In genomic region chr12:105167346-105167745, GRCh38 we compare ENCODE assay signal across 22 cellular contexts.
"Had no signal": no experiment of that assay in that cellular context is flagged by ENCODE, and none has a peak within 500 bp of the region (broad histone marks: within the 10 kb centered on the region; RNA-seq: fewer than 3 reads in every experiment).

No MANE protein-coding gene starts in this region.

- H3K27me3 ChIP-seq: foreskin keratinocyte, spleen, upper lobe of left lung had no signal

- H3K4me3 ChIP-seq: lower lobe of right lung, spleen, thoracic aorta, upper lobe of left lung had no signal

- H3K9me3 Mint-ChIP-seq: activated naive CD4-positive, alpha-beta T cell treated with anti-CD3 and anti-CD28 coated beads, Interleukin-2, amount 50 U/mL, for 72 hours; activated T-helper 1 cell treated with anti-CD3 and anti-CD28 coated beads, Interleukin-12 subunit alpha, Interleukin-12 subunit beta, Interleukin-2, Interleukin-4 antibody, amounts not matched to agents 30 ng/mL and 10 ng/mL and 1 ng/mL, durations not matched to agents 14 hours and 24 hours and 36 hours; nephron; stimulated activated naive B cell treated with anti-CD40 and anti-IgM and Interleukin-4, amounts not matched to agents 10 μg/mL and 1 μg/mL and 100 μg/mL, for 72 hours had no signal

- H3K79me2 ChIP-seq: parathyroid adenoma had no signal

- H3K4me3 Mint-ChIP-seq: activated T-helper 1 cell treated with anti-CD3 and anti-CD28 coated beads, Interleukin-12 subunit alpha, Interleukin-12 subunit beta, Interleukin-2, Interleukin-4 antibody, amounts not matched to agents 30 ng/mL and 10 ng/mL and 1 ng/mL, durations not matched to agents 14 hours and 24 hours and 36 hours; nephron; stimulated activated naive B cell treated with anti-CD40 and anti-IgM and Interleukin-4, amounts not matched to agents 10 μg/mL and 1 μg/mL and 100 μg/mL, for 72 hours had no signal

- H3K4me1 Mint-ChIP-seq: nephron had no signal

- H2AFZ ChIP-seq: parathyroid adenoma had no signal

- ATAC-seq: activated naive CD4-positive, alpha-beta T cell treated with anti-CD3 and anti-CD28 coated beads, Interleukin-2, amount 50 U/mL, for 72 hours; foreskin keratinocyte; left colon; lower lobe of right lung; sciatic nerve; stimulated activated naive B cell treated with anti-CD40 and anti-IgM and Interleukin-4, amounts not matched to agents 10 μg/mL and 1 μg/mL and 100 μg/mL, for 72 hours had no signal

- FAIRE-seq: bronchial epithelial cell had no signal

- H3K4me1 ChIP-seq: foreskin keratinocyte, lower lobe of right lung, spleen, upper lobe of left lung had no signal

- H3K27ac ChIP-seq: foreskin keratinocyte, lower lobe of right lung, parathyroid adenoma, spleen, thoracic aorta, upper lobe of left lung, WERI-Rb-1 had no signal

- H3K27ac Mint-ChIP-seq: activated naive CD4-positive, alpha-beta T cell treated with anti-CD3 and anti-CD28 coated beads, Interleukin-2, amount 50 U/mL, for 72 hours; activated T-helper 1 cell treated with anti-CD3 and anti-CD28 coated beads, Interleukin-12 subunit alpha, Interleukin-12 subunit beta, Interleukin-2, Interleukin-4 antibody, amounts not matched to agents 30 ng/mL and 10 ng/mL and 1 ng/mL, durations not matched to agents 14 hours and 24 hours and 36 hours; nephron; stimulated activated naive B cell treated with anti-CD40 and anti-IgM and Interleukin-4, amounts not matched to agents 10 μg/mL and 1 μg/mL and 100 μg/mL, for 72 hours had no signal

- H3K9ac ChIP-seq: parathyroid adenoma had no signal

- H3K9me3 ChIP-seq: lower lobe of right lung, spleen, thoracic aorta, upper lobe of left lung had no signal

- DNase-seq: activated CD4-positive, alpha-beta T cell treated with anti-CD3 and anti-CD28 coated beads for 1 hour; activated gamma-delta T cell treated with Interleukin-2 at 50 U/mL for 16 hours; effector CD4-positive, alpha-beta T cell; foreskin keratinocyte; glutamatergic neuron; hypothalamus; islet precursor cell; left colon; lower lobe of right lung; midbrain; spleen; stimulated activated CD4-positive, alpha-beta T cell treated with anti-CD3 and anti-CD28 coated beads, Interleukin-4, amount 100 ng/mL, for 4 hours; stimulated activated naive B cell treated with anti-CD40 and anti-IgM and Interleukin-4, amounts not matched to agents 10 μg/mL and 1 μg/mL and 100 μg/mL, for 72 hours; upper lobe of left lung; WERI-Rb-1 had no signal

- H3K27me3 Mint-ChIP-seq: stimulated activated naive B cell treated with anti-CD40 and anti-IgM and Interleukin-4, amounts not matched to agents 10 μg/mL and 1 μg/mL and 100 μg/mL, for 72 hours had no signal
